Comparison of ENCODE assay signal across 26 cellular contexts in the genomic region with DNA sequence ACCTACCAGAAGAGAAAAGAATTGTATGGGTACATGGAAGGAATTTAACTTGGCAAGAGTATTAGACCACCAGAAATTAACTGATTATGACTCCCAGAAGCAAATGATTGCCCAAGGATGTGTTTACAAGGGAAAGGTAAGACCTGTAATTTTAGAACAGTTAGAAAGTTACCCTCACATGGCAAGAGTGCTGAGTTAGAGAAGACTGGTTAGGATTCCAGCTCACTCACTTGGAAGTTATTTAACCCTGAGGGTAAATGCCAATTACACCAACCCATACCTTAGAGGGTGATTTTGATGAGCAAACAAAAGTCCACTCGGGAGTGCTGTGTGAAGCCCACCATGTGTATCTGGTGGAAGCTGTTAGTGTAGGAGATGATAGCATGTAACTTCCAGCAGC.
"Had no signal": no experiment of that assay in that cellular context is flagged by ENCODE, and none has a peak within 500 bp of the region (broad histone marks: within the 10 kb centered on the region; RNA-seq: fewer than 3 reads in every experiment).

No MANE protein-coding gene starts in this region.

- H3K36me3 ChIP-seq: gastrocnemius medialis, left lung, ovary, right lobe of liver, suprapubic skin, transverse colon, upper lobe of right lung, uterus had no signal

- H3K4me3 Mint-ChIP-seq: naive thymus-derived CD8-positive, alpha-beta T cell; nephron progenitor cell; stimulated activated naive CD8-positive, alpha-beta T cell treated with anti-CD3 and anti-CD28 coated beads, Interleukin-15, amount 100 ng/mL, for 72 hours had no signal

- FAIRE-seq: endometrium had no signal

- H3K27me3 ChIP-seq: gastrocnemius medialis, heart left ventricle, hepatocyte, left lung, ovary, right lobe of liver, suprapubic skin, transverse colon, upper lobe of right lung, uterus had no signal

- H3K4me3 ChIP-seq: coronary artery, gastrocnemius medialis, heart left ventricle, hepatocyte, left lung, ovary, right lobe of liver, smooth muscle cell, suprapubic skin, transverse colon, upper lobe of right lung, uterus had no signal

- H3K36me3 Mint-ChIP-seq: naive thymus-derived CD8-positive, alpha-beta T cell had no signal

- H3K27ac ChIP-seq: coronary artery, hepatocyte, left lung, ovary, right lobe of liver, suprapubic skin, transverse colon, upper lobe of right lung, uterus had no signal

- H3K79me2 ChIP-seq: hepatocyte had no signal

- H3K9me3 ChIP-seq: gastrocnemius medialis, heart left ventricle, left lung, ovary, right lobe of liver, suprapubic skin, transverse colon, upper lobe of right lung, uterus had no signal

- H3K9me3 Mint-ChIP-seq: naive thymus-derived CD8-positive, alpha-beta T cell; nephron progenitor cell; stimulated activated naive CD8-positive, alpha-beta T cell treated with anti-CD3 and anti-CD28 coated beads, Interleukin-15, amount 100 ng/mL, for 72 hours had no signal

- H2AFZ ChIP-seq: hepatocyte had no signal

- H3K4me1 Mint-ChIP-seq: naive thymus-derived CD8-positive, alpha-beta T cell; stimulated activated naive CD8-positive, alpha-beta T cell treated with anti-CD3 and anti-CD28 coated beads, Interleukin-15, amount 100 ng/mL, for 72 hours had no signal

- H3K27ac Mint-ChIP-seq: naive thymus-derived CD8-positive, alpha-beta T cell; stimulated activated naive CD8-positive, alpha-beta T cell treated with anti-CD3 and anti-CD28 coated beads, Interleukin-15, amount 100 ng/mL, for 72 hours had no signal

- DNase-seq: dermis blood vessel endothelial cell; effector memory CD4-positive, alpha-beta T cell; gastrocnemius medialis; heart left ventricle; left cardiac atrium; left lung; naive thymus-derived CD8-positive, alpha-beta T cell; nephron progenitor cell; occipital lobe; ovary; posterior cingulate gyrus; right lobe of liver; stimulated activated CD4-positive, alpha-beta T cell treated with anti-CD3 and anti-CD28 coated beads, Interleukin-12 subunit alpha, Interleukin-12 subunit beta, amount 100 ng/mL, for 4 hours; stimulated activated CD4-positive, alpha-beta T cell treated with anti-CD3 and anti-CD28 coated beads, Interleukin-1b, Interleukin-23, amount 100 ng/mL, for 48 hours; stimulated activated CD4-positive, alpha-beta T cell treated with anti-CD3 and anti-CD28 coated beads, Interleukin-4, amount 100 ng/mL, for 1 hour; stimulated activated CD8-positive, alpha-beta memory T cell treated with anti-CD3 and anti-CD28 coated beads, Interleukin-4, amount 100 ng/mL, for 48 hours; stimulated activated naive CD4-positive, alpha-beta T cell; stimulated activated naive CD8-positive, alpha-beta T cell treated with anti-CD3 and anti-CD28 coated beads, Interleukin-15, amount 100 ng/mL, for 72 hours; transverse colon; upper lobe of right lung; uterus had no signal

- H3K4me2 ChIP-seq: hepatocyte, smooth muscle cell had no signal

- H3K4me1 ChIP-seq: left lung, right lobe of liver, transverse colon, upper lobe of right lung, uterus had no signal
